In genomic region chr1:214193691-214194090, GRCh38 we compare ENCODE assay signal across 2 cellular contexts.
TF ChIP-seq lines count a peak whose summit lies in the region.

No MANE protein-coding gene starts in this region.

TF ChIP-seq in HepG2, 621 proteins besides CTCF, POLR2A, EP300 and RAD21:
- TF ChIP-seq DMTF1 (CRISPR knock-in tag; IDR thresholded peaks at IDR 0.05), result no peak
TF ChIP-seq in HepG2: peak in this region for 0.

TF ChIP-seq in H1, 55 proteins besides CTCF, POLR2A, EP300 and RAD21:
- TF ChIP-seq TCF12 (IDR thresholded peaks at IDR 0.05; ENCODE audit: low read depth, low read length) (no peak), RNF2 (IDR thresholded peaks at IDR 0.05; ENCODE audit: borderline replicate concordance, low read depth, low read length, missing control alignments, poor library complexity, severe bottlenecking) (no peak), RFX5 (IDR thresholded peaks at IDR 0.05; ENCODE audit: borderline replicate concordance, low read depth, low read length) (no peak), GTF2F1 (IDR thresholded peaks at IDR 0.05; ENCODE audit: borderline replicate concordance, low read depth, low read length) (no peak), CEBPB (IDR thresholded peaks at IDR 0.05; ENCODE audit: low read depth, low read length) (no peak)
